In genomic region chr3:30617653-30618052, GRCh38 we compare ENCODE assay signal across 17 cellular contexts. TPM values are rescaled to one million over a fixed set of nuclear protein-coding genes. Genes with fewer than 3 reads are reported as not detected.
DNase-seq lines count a peak whose midpoint lies in the region; ATAC-seq and TF ChIP-seq lines count a peak whose summit lies in the region.
"Had no signal": no experiment of that assay in that cellular context is flagged by ENCODE, and none has a peak within 500 bp of the region (broad histone marks: within the 10 kb centered on the region; RNA-seq: fewer than 3 reads in every experiment).

No MANE protein-coding gene starts in this region.

- peaks cover 73% of the 10 kb centered on the region for H3K36me3 Mint-ChIP-seq in activated CD4-positive, alpha-beta T cell treated with anti-CD3 and anti-CD28 coated beads for 36 hours (ENCODE audit: low read depth)
- H3K36me3 Mint-ChIP-seq in activated naive CD8-positive, alpha-beta T cell: peaks cover 35% of the 10 kb centered on the region

- H3K4me3 Mint-ChIP-seq in activated CD4-positive, alpha-beta T cell treated with anti-CD3 and anti-CD28 coated beads for 36 hours: peak overlapping the region; percentile 99
- peak overlapping the region; percentile 82 for H3K4me3 Mint-ChIP-seq in activated naive CD8-positive, alpha-beta T cell

- H3K36me3 ChIP-seq in HCT116 (ENCODE audit: control insufficient read depth in 1 of 2, insufficient read depth in 2 of 2, low read length in 2 of 2) (peaks cover 2 to 5% of the 10 kb centered on the region in 2 experiments; a peak in 1 of 4 replicates), neutrophil (peaks cover 26% of the 10 kb centered on the region), upper lobe of right lung (peaks cover 5% of the 10 kb centered on the region), gastrocnemius medialis (no peaks in the 10 kb centered on the region)
- H3K36me3 ChIP-seq: esophagus squamous epithelium, pancreas had no signal

- no peaks in the 10 kb centered on the region for H3K9me3 ChIP-seq in HCT116 (ENCODE audit: control insufficient read depth in 1 of 2, insufficient read depth in 1 of 2, low read depth in 1 of 2, low read length in 2 of 2)
- H3K9me3 ChIP-seq in neutrophil: no peaks in the 10 kb centered on the region
- no peaks in the 10 kb centered on the region for H3K9me3 ChIP-seq in upper lobe of right lung
- H3K9me3 ChIP-seq in gastrocnemius medialis: no peaks in the 10 kb centered on the region
- H3K9me3 ChIP-seq: body of pancreas, esophagus squamous epithelium, mucosa of descending colon, pancreas had no signal

- TF ChIP-seq POLR2A in HCT116 (IDR thresholded peaks at IDR 0.05; ENCODE audit: borderline replicate concordance, extremely low read depth, insufficient read depth, insufficient read length): no peak
- TF ChIP-seq POLR2A in gastrocnemius medialis (IDR thresholded peaks at IDR 0.05): no peak

- peaks cover 100% of the 10 kb centered on the region for H3K79me2 ChIP-seq in HCT116 (ENCODE audit: insufficient read depth, low read length)

- no peak overlapping the region for H2AFZ ChIP-seq in HCT116 (ENCODE audit: low read depth, low read length, poor library complexity, severe bottlenecking)

- peak overlapping the region; percentile 19; the same call in 1 of the 2 replicates for H3K4me2 ChIP-seq in HCT116 (ENCODE audit: low read length)

- no TSS peak for BruUV-seq in HCT116 (replicated peaks; lab: Mats Ljungman, UMichigan)

- no peaks in the 10 kb centered on the region for H3K9me2 ChIP-seq in HCT116 (ENCODE audit: insufficient read depth)

- in situ Hi-C loops in gastrocnemius medialis (cut with MboI; ENCODE audit: low sequenced_read_pairs in 4 of 4): no loop called here

- POLR2A ChIA-PET in activated CD4-positive, alpha-beta T cell treated with anti-CD3 and anti-CD28 coated beads for 36 hours (lab: Charles Lee): interaction anchor here (0.7 to 1.7 kb wide), 6 partner anchors 11 to 139 kb away, joined by 3 to 4 read pairs (median 4); no protein-coding TSS in a partner anchor
- POLR2A ChIA-PET in HCT116 (lab: Charles Lee): interaction anchor here (1.1 kb wide), 1 partner anchor 14 kb away, joined by 3 read pairs; no protein-coding TSS in a partner anchor

- H3K4me3 ChIP-seq in HCT116 (replicated peaks in 1 of 2; ENCODE audit: low read depth in 1 of 2, low read length in 2 of 2) (no peak overlapping the region), neutrophil (ENCODE audit: low read depth in 1 of 2, low read length in 1 of 2) (no peak overlapping the region), upper lobe of right lung (no peak overlapping the region), gastrocnemius medialis (no peak overlapping the region)
- H3K4me3 ChIP-seq: body of pancreas, esophagus squamous epithelium, mucosa of descending colon, pancreas had no signal

- TF ChIP-seq CTCF in HCT116 (IDR thresholded peaks at IDR 0.05 in 2 of 3, conservative IDR thresholded peaks at IDR 0.05 in 1 of 3; ENCODE audit: borderline replicate concordance in 1 of 3, insufficient read depth in 1 of 3, low read depth in 2 of 3, low read length in 2 of 3) (no peak), neutrophil (IDR thresholded peaks at IDR 0.05) (no peak), upper lobe of right lung (IDR thresholded peaks at IDR 0.05) (no peak), gastrocnemius medialis (IDR thresholded peaks at IDR 0.05 in 4 of 5, conservative IDR thresholded peaks at IDR 0.05 in 1 of 5) (no peak)

- intact Hi-C loops in activated CD4-positive, alpha-beta T cell treated with anti-CD3 and anti-CD28 coated beads for 36 hours (cut with DNase I, micrococcal nuclease): no loop called here
- intact Hi-C loops in HCT116 (cut with micrococcal nuclease): no loop called here
- intact Hi-C loops in upper lobe of right lung (cut with DNase I): no loop called here
- intact Hi-C loops in gastrocnemius medialis (cut with DNase I; ENCODE audit: low total_unique reads): no loop called here

- H3K27ac Mint-ChIP-seq in activated CD4-positive, alpha-beta T cell treated with anti-CD3 and anti-CD28 coated beads for 36 hours: peak overlapping the region; percentile 94
- peak overlapping the region; percentile 96 for H3K27ac Mint-ChIP-seq in activated naive CD8-positive, alpha-beta T cell

- no peak overlapping the region for H3K9ac ChIP-seq in HCT116 (ENCODE audit: low read length)

- RAD21 ChIA-PET in HCT116 (lab: Charles Lee; ENCODE audit: low non-redundant PET in 1 of 2, low total read pairs in 2 of 2, uncharacterized antibody in 2 of 2, unreplicated experiment in 2 of 2): no interaction called here

- H3K27ac ChIP-seq in HCT116 (ENCODE audit: low read depth, low read length) (peak overlapping the region; percentile 95; the same call in 1 of the 2 replicates), neutrophil (peak overlapping the region; percentile 63), upper lobe of right lung (no peak overlapping the region), gastrocnemius medialis (no peak overlapping the region)
- H3K27ac ChIP-seq: body of pancreas, pancreas had no signal

- peaks cover 7% of the 10 kb centered on the region; the same call in 1 of the 2 replicates for H4K20me1 ChIP-seq in HCT116 (ENCODE audit: insufficient read depth)

- H3K9me3 Mint-ChIP-seq in activated CD4-positive, alpha-beta T cell treated with anti-CD3 and anti-CD28 coated beads for 36 hours (ENCODE audit: low read depth): no peaks in the 10 kb centered on the region
- no peaks in the 10 kb centered on the region for H3K9me3 Mint-ChIP-seq in activated naive CD8-positive, alpha-beta T cell (ENCODE audit: low read depth)

- peaks cover 96% of the 10 kb centered on the region for H3K4me1 Mint-ChIP-seq in activated CD4-positive, alpha-beta T cell treated with anti-CD3 and anti-CD28 coated beads for 36 hours
- H3K4me1 Mint-ChIP-seq in activated naive CD8-positive, alpha-beta T cell (ENCODE audit: low read depth): peaks cover 93% of the 10 kb centered on the region

- no peak for TF ChIP-seq RAD21 in HCT116 (IDR thresholded peaks at IDR 0.05; ENCODE audit: low read depth)

- CTCF ChIA-PET in activated CD4-positive, alpha-beta T cell treated with anti-CD3 and anti-CD28 coated beads for 36 hours (lab: Charles Lee): interaction anchor here (0.6 to 3.1 kb wide), 7 partner anchors 9 to 74 kb away, joined by 3 to 12 read pairs (median 4); no protein-coding TSS in a partner anchor
- CTCF ChIA-PET in HCT116 (lab: Charles Lee): no interaction called here

- no peak for ATAC-seq in activated CD4-positive, alpha-beta T cell treated with anti-CD3 and anti-CD28 coated beads for 36 hours
- ATAC-seq in HCT116 (no peak), upper lobe of right lung (no peak), gastrocnemius medialis (no peak)
- ATAC-seq: body of pancreas, mucosa of descending colon, pancreas had no signal

- H3K4me1 ChIP-seq in HCT116 (ENCODE audit: control insufficient read depth in 1 of 2, insufficient read depth in 2 of 2, low read length in 2 of 2) (peaks cover 99 to 100% of the 10 kb centered on the region in 2 experiments), neutrophil (ENCODE audit: control insufficient read depth in 1 of 2, insufficient read depth in 1 of 2, low read depth in 1 of 2, low read length in 1 of 2) (peaks cover 68 to 91% of the 10 kb centered on the region in 2 experiments), upper lobe of right lung (peaks cover 92% of the 10 kb centered on the region), gastrocnemius medialis (peaks cover 22 to 61% of the 10 kb centered on the region in 2 donors)

- no peaks in the 10 kb centered on the region for H3K27me3 Mint-ChIP-seq in activated CD4-positive, alpha-beta T cell treated with anti-CD3 and anti-CD28 coated beads for 36 hours
- H3K27me3 Mint-ChIP-seq in activated naive CD8-positive, alpha-beta T cell: no peaks in the 10 kb centered on the region

- H3K27me3 ChIP-seq in HCT116 (ENCODE audit: insufficient read depth, low read length): no peaks in the 10 kb centered on the region
- H3K27me3 ChIP-seq in neutrophil: no peaks in the 10 kb centered on the region
- H3K27me3 ChIP-seq in upper lobe of right lung: no peaks in the 10 kb centered on the region
- no peaks in the 10 kb centered on the region for H3K27me3 ChIP-seq in gastrocnemius medialis
- H3K27me3 ChIP-seq: body of pancreas, esophagus squamous epithelium, pancreas had no signal

- no peak for DNase-seq in activated CD4-positive, alpha-beta T cell treated with anti-CD3 and anti-CD28 coated beads for 36 hours
- no peak for DNase-seq in activated CD4-positive, alpha-beta T cell treated with anti-CD3 and anti-CD28 coated beads for 1 hour
- DNase-seq in HCT116 (ENCODE audit: low read depth, low spot score): no peak
- DNase-seq in upper lobe of right lung: no peak
- no peak for DNase-seq in gastrocnemius medialis
- no peak for DNase-seq in DMS79 (lab: John Stamatoyannopoulos, UW)
- DNase-seq: body of pancreas, esophagus squamous epithelium, head of caudate nucleus, KG1, mucosa of descending colon, NCI-H146, pancreas, small intestine, substantia nigra had no signal

TF ChIP-seq in HCT116, 20 proteins besides CTCF, POLR2A, EP300 and RAD21:
- TF ChIP-seq YY1 (IDR thresholded peaks at IDR 0.05; ENCODE audit: extremely low read depth, insufficient replicate concordance, low read depth, low read length) (no peak), SP1 (IDR thresholded peaks at IDR 0.05; ENCODE audit: low read depth) (no peak), POLR2AphosphoS5 (IDR thresholded peaks at IDR 0.05; ENCODE audit: low read depth, low read length) (no peak), TCF7L2 (IDR thresholded peaks at IDR 0.05; ENCODE audit: borderline replicate concordance, extremely low read depth, insufficient read depth, insufficient read length) (no peak), CEBPB (IDR thresholded peaks at IDR 0.05; ENCODE audit: low read depth) (no peak)
TF ChIP-seq in HCT116: peak in this region for 0.

RNA-seq across cellular contexts. Expression of gene TGFBR2, which starts 11.3 kb away (rescaled TPM):
- total RNA-seq in activated CD4-positive, alpha-beta T cell treated with anti-CD3 and anti-CD28 coated beads for 36 hours: 10 to 100 TPM; 45.5 to 46.6 TPM
- total RNA-seq in HCT116 (2021; ENCODE audit: unreplicated experiment): 22.5 TPM
- 8.1 and 8.9 TPM in 2 replicates for polyA plus RNA-seq in HCT116 (2012)
- total RNA-seq in upper lobe of right lung: 329 TPM
- total RNA-seq in gastrocnemius medialis: 10 to 100 TPM; 38.3 to 53.8 (median 47.2) TPM

Comparison
In these comparisons a context has a peak if more than half of its experiments do, and no peak if none do; other contexts are left out.
1. H3K27ac ChIP-seq: peak in HCT116 (single experiment) and neutrophil (single experiment); none in upper lobe of right lung (single experiment) and gastrocnemius medialis (0 of 4).